Comparison of ENCODE assay signal across 9 cellular contexts in genomic region chr11:46330887-46331652, GRCh38. TPM values are rescaled to one million over a fixed set of nuclear protein-coding genes. Genes with fewer than 3 reads are reported as not detected.
A peak's percentile ranks its signal among the peaks of the same experiment; 100 is the strongest.
DNase-seq lines count a peak whose midpoint lies in the region; ATAC-seq and TF ChIP-seq lines count a peak whose summit lies in the region.
"Had no signal": no experiment of that assay in that cellular context is flagged by ENCODE, and none has a peak within 500 bp of the region (broad histone marks: within the 10 kb centered on the region; RNA-seq: fewer than 3 reads in every experiment).

No MANE protein-coding gene starts in this region.

- H3K27ac ChIP-seq in ectodermal cell (ENCODE audit: insufficient read depth, low read depth, low read length, poor library complexity, severe bottlenecking) (peak overlapping the region; percentile 84), psoas muscle (no peak overlapping the region)

- intact Hi-C loops in posterior cingulate gyrus (cut with DNase I) = no loop called here
- intact Hi-C loops in psoas muscle (cut with DNase I) = loop anchor here in 1 of 2 donors (10.0 kb wide), 1 partner anchor 206 kb away; the partner anchor contains the start of gene PHF21A

- H3K27me3 Mint-ChIP-seq in activated CD4-positive, alpha-beta memory T cell treated with anti-CD3 and anti-CD28 coated beads, Interleukin-2, amount 10 ng/mL, durations not matched to agents 7 days and 5 days = peaks cover 61% of the 10 kb centered on the region

- WGBS in ectodermal cell, 2 experiments = 42 to 51% methylated on average over 9 of the region's 9 CpGs
- WGBS in psoas muscle, 3 donors = 47 to 51% (median 50%) methylated on average over 9 of the region's 9 CpGs

- CTCF ChIA-PET in activated CD4-positive, alpha-beta memory T cell treated with anti-CD3 and anti-CD28 coated beads, Interleukin-2, amount 10 ng/mL, durations not matched to agents 7 days and 5 days (lab: Charles Lee) = interaction anchor here (1.2 to 2.4 kb wide), 10 partner anchors 10 to 93 kb away, joined by 3 to 10 read pairs (median 5); no protein-coding TSS in a partner anchor

- H3K36me3 Mint-ChIP-seq in activated CD4-positive, alpha-beta memory T cell treated with anti-CD3 and anti-CD28 coated beads, Interleukin-2, amount 10 ng/mL, durations not matched to agents 7 days and 5 days (ENCODE audit: low read depth) = no peaks in the 10 kb centered on the region

- H3K27ac Mint-ChIP-seq in activated CD4-positive, alpha-beta memory T cell treated with anti-CD3 and anti-CD28 coated beads, Interleukin-2, amount 10 ng/mL, durations not matched to agents 7 days and 5 days = no peak overlapping the region
- H3K27ac Mint-ChIP-seq: HFFc6 had no signal

- H3K4me1 ChIP-seq in ectodermal cell (ENCODE audit: control insufficient read depth, insufficient read depth, low read length) (peaks cover 49% of the 10 kb centered on the region), psoas muscle (no peaks in the 10 kb centered on the region)

- peak overlapping the region; percentile 6 for H3K4me3 ChIP-seq in ectodermal cell (ENCODE audit: insufficient read depth, low read depth, low read length)
- no peak overlapping the region for H3K4me3 ChIP-seq in psoas muscle

- H3K27me3 ChIP-seq in ectodermal cell (ENCODE audit: control insufficient read depth, insufficient read depth, low read length, poor library complexity, severe bottlenecking) (peaks cover 23% of the 10 kb centered on the region), psoas muscle (ENCODE audit: insufficient read depth in 3 of 3, low read length in 2 of 3) (peaks cover 4 to 59% (median 17%) of the 10 kb centered on the region in 3 donors)

- ATAC-seq in psoas muscle = no peak

- DNase-seq in NCI-H345 (lab: John Stamatoyannopoulos, UW) = peak; percentile 60
- DNase-seq in NCI-H345 treated with DMSO at 0.1 percent for 48 hours (lab: John Stamatoyannopoulos, UW; ENCODE audit: unreplicated experiment) = no peak
- peak; percentile 46 for DNase-seq in activated CD4-positive, alpha-beta memory T cell treated with anti-CD3 and anti-CD28 coated beads, Interleukin-2, amount 10 ng/mL, durations not matched to agents 7 days and 5 days
- DNase-seq in stimulated activated naive CD4-positive, alpha-beta T cell treated with Interleukin-2 at 50 U/mL for 16 hours (lab: John Stamatoyannopoulos, UW) = peak; percentile 38
- no peak for DNase-seq in NCI-H187 (lab: John Stamatoyannopoulos, UW)
- no peak for DNase-seq in posterior cingulate gyrus
- no peak for DNase-seq in psoas muscle
- DNase-seq: HFFc6 had no signal

- no peak for TF ChIP-seq CTCF in psoas muscle (IDR thresholded peaks at IDR 0.05)

- H3K4me1 Mint-ChIP-seq in activated CD4-positive, alpha-beta memory T cell treated with anti-CD3 and anti-CD28 coated beads, Interleukin-2, amount 10 ng/mL, durations not matched to agents 7 days and 5 days = peaks cover 29% of the 10 kb centered on the region

- POLR2A ChIA-PET in activated CD4-positive, alpha-beta memory T cell treated with anti-CD3 and anti-CD28 coated beads, Interleukin-2, amount 10 ng/mL, durations not matched to agents 7 days and 5 days (lab: Charles Lee) = interaction anchor here (1.0 to 2.1 kb wide), 7 partner anchors 9 to 21 kb away, joined by 3 to 11 read pairs (median 5); no protein-coding TSS in a partner anchor

- H3K36me3 ChIP-seq in ectodermal cell (ENCODE audit: control insufficient read depth, insufficient read depth, low read length) (no peaks in the 10 kb centered on the region), psoas muscle (ENCODE audit: insufficient read depth in 1 of 2, low read depth in 1 of 2) (no peaks in the 10 kb centered on the region)

- H3K9me3 ChIP-seq in ectodermal cell (ENCODE audit: control insufficient read depth, low read length) (no peaks in the 10 kb centered on the region), psoas muscle (no peaks in the 10 kb centered on the region)

- H3K4me3 Mint-ChIP-seq in activated CD4-positive, alpha-beta memory T cell treated with anti-CD3 and anti-CD28 coated beads, Interleukin-2, amount 10 ng/mL, durations not matched to agents 7 days and 5 days = no peak overlapping the region
- H3K4me3 Mint-ChIP-seq: HFFc6 had no signal

- no peaks in the 10 kb centered on the region for H3K9me3 Mint-ChIP-seq in activated CD4-positive, alpha-beta memory T cell treated with anti-CD3 and anti-CD28 coated beads, Interleukin-2, amount 10 ng/mL, durations not matched to agents 7 days and 5 days
- H3K9me3 Mint-ChIP-seq: HFFc6 had no signal

RNA-seq across cellular contexts. Expression of gene DGKZ, which starts 16.2 kb away (rescaled TPM):
- 100 to 1,000 TPM; 141 to 143 TPM for total RNA-seq in activated CD4-positive, alpha-beta memory T cell treated with anti-CD3 and anti-CD28 coated beads, Interleukin-2, amount 10 ng/mL, durations not matched to agents 7 days and 5 days
- 63.3 TPM for polyA plus RNA-seq in ectodermal cell (2013, experiment 1 of 4)
- 58.2 TPM for polyA plus RNA-seq in ectodermal cell (2013, experiment 2 of 4)
- polyA plus RNA-seq in ectodermal cell (2013, experiment 3 of 4) = 50.1 TPM
- 49.5 TPM for polyA plus RNA-seq in ectodermal cell (2013, experiment 4 of 4)
- 100 to 1,000 TPM in 1 of 4 donors, 10 to 100 TPM in 3; 90.2 to 138 (median 96.2) TPM for total RNA-seq in psoas muscle
- polyA plus RNA-seq in psoas muscle = 10 to 100 TPM; 57.7 to 85.4 (median 62.0) TPM

RNA-seq across cellular contexts. Expression of gene MDK, which starts 50.4 kb away (rescaled TPM):
- total RNA-seq in activated CD4-positive, alpha-beta memory T cell treated with anti-CD3 and anti-CD28 coated beads, Interleukin-2, amount 10 ng/mL, durations not matched to agents 7 days and 5 days = 1 to 10 TPM; 3.5 to 4.1 TPM
- polyA plus RNA-seq in ectodermal cell (2013, experiment 1 of 4) = 1,267 TPM
- 1,149 TPM for polyA plus RNA-seq in ectodermal cell (2013, experiment 2 of 4)
- 1,440 TPM for polyA plus RNA-seq in ectodermal cell (2013, experiment 3 of 4)
- polyA plus RNA-seq in ectodermal cell (2013, experiment 4 of 4) = 1,571 TPM
- total RNA-seq in psoas muscle = 1 to 10 TPM; 1.4 to 6.3 (median 2.4) TPM
- polyA plus RNA-seq in psoas muscle = 1 to 10 TPM; 1.2 to 2.0 (median 1.8) TPM

RNA-seq across cellular contexts. Expression of gene CREB3L1, which starts 53.6 kb away (rescaled TPM):
- total RNA-seq in activated CD4-positive, alpha-beta memory T cell treated with anti-CD3 and anti-CD28 coated beads, Interleukin-2, amount 10 ng/mL, durations not matched to agents 7 days and 5 days = not detected
- polyA plus RNA-seq in ectodermal cell (2013, experiment 1 of 4) = 7.6 TPM
- polyA plus RNA-seq in ectodermal cell (2013, experiment 2 of 4) = 5.4 TPM
- 6.8 TPM for polyA plus RNA-seq in ectodermal cell (2013, experiment 3 of 4)
- 7.0 TPM for polyA plus RNA-seq in ectodermal cell (2013, experiment 4 of 4)
- 1 to 10 TPM; 2.2 to 6.9 (median 3.0) TPM for total RNA-seq in psoas muscle
- polyA plus RNA-seq in psoas muscle = 1 to 10 TPM; 1.4 to 1.7 (median 1.6) TPM

Comparison
In these comparisons a context has a peak if more than half of its experiments do, and no peak if none do; other contexts are left out.
1. DNase-seq: peak in NCI-H345 (single experiment), activated CD4-positive, alpha-beta memory T cell treated with anti-CD3 and anti-CD28 coated beads, Interleukin-2, amount 10 ng/mL, durations not matched to agents 7 days and 5 days (single experiment) and stimulated activated naive CD4-positive, alpha-beta T cell treated with Interleukin-2 at 50 U/mL for 16 hours (single experiment); none in NCI-H345 treated with DMSO at 0.1 percent for 48 hours (single experiment), NCI-H187 (0 of 2), posterior cingulate gyrus (0 of 10) and psoas muscle (0 of 2).